8 cellular contexts compared by ENCODE assay signal in the genomic region with DNA sequence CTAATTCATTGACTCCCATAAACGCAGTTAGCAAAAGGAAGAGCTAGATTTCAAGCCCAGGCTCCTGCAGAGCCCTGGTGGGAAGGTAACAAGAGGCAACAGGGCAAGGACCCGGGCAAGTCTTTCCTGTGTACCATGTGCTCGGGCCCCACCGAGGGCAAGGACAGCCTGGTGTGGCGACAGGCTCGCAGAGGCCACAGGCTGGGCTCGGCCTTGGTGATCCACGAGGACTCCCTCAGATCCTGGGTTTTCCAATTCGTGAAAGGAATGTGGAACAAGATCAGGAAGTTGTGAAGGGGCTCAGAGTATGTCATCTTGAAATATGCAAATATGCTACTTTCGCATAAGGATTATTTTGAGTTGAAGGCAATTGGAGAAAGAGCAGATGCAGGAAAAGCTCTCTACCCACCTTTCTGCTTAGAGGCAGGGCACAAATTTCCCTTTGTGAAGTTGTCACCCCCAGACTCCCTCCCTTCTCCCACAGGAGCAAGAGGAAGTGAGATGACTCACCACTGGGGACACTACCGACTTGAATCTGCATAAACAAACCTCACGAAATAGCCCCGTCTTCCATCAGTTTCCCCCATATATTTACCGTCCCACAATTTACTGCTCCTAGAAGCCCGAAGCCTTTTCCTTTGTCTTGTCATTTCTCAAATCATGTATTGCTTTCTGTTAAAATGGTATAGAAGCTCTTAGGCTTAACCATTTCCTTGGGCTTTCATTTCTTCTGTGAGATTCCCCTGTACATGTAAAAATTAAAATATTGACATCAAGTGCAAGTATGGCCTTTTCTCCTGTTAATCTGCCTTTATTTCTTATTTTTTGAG.
DNase-seq lines count a peak whose midpoint lies in the region; ATAC-seq and TF ChIP-seq lines count a peak whose summit lies in the region.

No MANE protein-coding gene starts in this region.

- H3K4me1 ChIP-seq in SK-N-SH (ENCODE audit: control insufficient read depth in 1 of 2, insufficient read depth in 2 of 2, low read depth in 1 of 2, low read length in 1 of 2) (peaks cover 9 to 13% of the 10 kb centered on the region in 2 experiments; a peak in 2 of 4 replicates), PC-9 (replicated peaks; ENCODE audit: insufficient read depth) (peaks cover 8% of the 10 kb centered on the region)

- CTCF ChIA-PET in SK-N-SH (lab: Yijun Ruan, JAX), result no interaction called here
- CTCF ChIA-PET in PC-9 (lab: Charles Lee), result interaction anchor here (0.5 to 1.0 kb wide), 2 partner anchors 9 to 394 kb away, joined by 3 to 6 read pairs; no protein-coding TSS in a partner anchor

- POLR2A ChIA-PET in SK-N-SH (lab: Yijun Ruan, JAX), result no interaction called here
- POLR2A ChIA-PET in PC-9 (lab: Charles Lee; ENCODE audit: unreplicated experiment), result no interaction called here

- peaks cover 29% of the 10 kb centered on the region; the same call in 1 of the 2 replicates for H3K27me3 ChIP-seq in SK-N-SH (ENCODE audit: insufficient read depth)
- H3K27me3 ChIP-seq in PC-9 (ENCODE audit: insufficient read depth, low read depth), result no peaks in the 10 kb centered on the region

- H3K4me2 ChIP-seq in SK-N-SH (peak overlapping the region; percentile 28; the same call in 1 of the 2 replicates), PC-9 (peak overlapping the region; percentile 49)

- H3K9me2 ChIP-seq in SK-N-SH (no peaks in the 10 kb centered on the region), PC-9 (ENCODE audit: insufficient read depth) (no peaks in the 10 kb centered on the region)

- no peaks in the 10 kb centered on the region for H3F3A ChIP-seq in SK-N-SH (replicated peaks; ENCODE audit: insufficient read depth)
- no peaks in the 10 kb centered on the region for H3F3A ChIP-seq in PC-9 (ENCODE audit: insufficient read depth, low read depth)

- TF ChIP-seq EP300 in SK-N-SH (IDR thresholded peaks at IDR 0.05; ENCODE audit: borderline replicate concordance in 1 of 2, low read depth in 1 of 2, low read length in 1 of 2), result no peak

- no peak for ATAC-seq in SK-N-SH treated with all-trans-retinoic acid at 6 μM for 48 hours
- no peak for ATAC-seq in HG03432 (IDR thresholded peaks at IDR 0.05; ENCODE audit: unreplicated experiment)
- ATAC-seq in HG03342 (IDR thresholded peaks at IDR 0.05; ENCODE audit: unreplicated experiment), result no peak
- ATAC-seq in esophagus mucosa, result no peak

- H4K20me1 ChIP-seq in SK-N-SH (ENCODE audit: insufficient read depth) (no peaks in the 10 kb centered on the region), PC-9 (ENCODE audit: insufficient read depth) (no peaks in the 10 kb centered on the region)

- no peak overlapping the region for H3K9ac ChIP-seq in SK-N-SH

- no peak for TF ChIP-seq RAD21 in SK-N-SH (IDR thresholded peaks at IDR 0.05; ENCODE audit: low read length)

- H3K9me3 ChIP-seq in SK-N-SH (no peaks in the 10 kb centered on the region), PC-9 (ENCODE audit: insufficient read depth, low read depth) (no peaks in the 10 kb centered on the region)

- H3K27ac ChIP-seq in SK-N-SH (ENCODE audit: low read depth in 2 of 2, low read length in 1 of 2), result no peak overlapping the region
- H3K27ac ChIP-seq in PC-9, result no peak overlapping the region
- H3K27ac ChIP-seq in temporal lobe (ENCODE audit: low read depth, low read length), result peak overlapping the region; percentile 18

- no TSS peak for BruUV-seq in PC-9 (replicated peaks; lab: Mats Ljungman, UMichigan)

- no peaks in the 10 kb centered on the region for H3K36me3 ChIP-seq in SK-N-SH (replicated peaks in 1 of 2; ENCODE audit: control insufficient read depth in 1 of 2, insufficient read depth in 2 of 2, low read length in 1 of 2)
- no peaks in the 10 kb centered on the region for H3K36me3 ChIP-seq in PC-9 (ENCODE audit: low read depth)

- TF ChIP-seq CTCF in SK-N-SH (IDR thresholded peaks at IDR 0.05), result no peak
- no peak for TF ChIP-seq CTCF in PC-9 (conservative IDR thresholded peaks at IDR 0.05)
- TF ChIP-seq CTCF in fibroblast of pulmonary artery (IDR thresholded peaks at IDR 0.05; ENCODE audit: low read length, missing control alignments), result peak; percentile 9

- no peak overlapping the region for H2AFZ ChIP-seq in SK-N-SH (ENCODE audit: low read depth)
- no peak overlapping the region for H2AFZ ChIP-seq in PC-9

- no peak overlapping the region for H3K4me3 ChIP-seq in SK-N-SH (ENCODE audit: low read depth in 2 of 2, low read length in 1 of 2)
- no peak overlapping the region for H3K4me3 ChIP-seq in PC-9
- no peak overlapping the region for H3K4me3 ChIP-seq in fibroblast of pulmonary artery (replicated peaks; ENCODE audit: low read depth, low read length)

- no peaks in the 10 kb centered on the region for H3K79me2 ChIP-seq in SK-N-SH (ENCODE audit: insufficient read depth)
- no peaks in the 10 kb centered on the region for H3K79me2 ChIP-seq in PC-9 (ENCODE audit: low read depth)

- DNase-seq in SK-N-SH (no peak), PC-9 (peak in 1 of 2 experiments; percentile 18), fibroblast of pulmonary artery (ENCODE audit: low read depth) (peak; percentile 46)

- 65% methylated on average over 15 of the region's 15 CpGs for WGBS in SK-N-SH (ENCODE audit: low lambda C conversion rate)

- intact Hi-C loops in PC-9 (cut with micrococcal nuclease; ENCODE audit: unreplicated experiment), result no loop called here

TF ChIP-seq in SK-N-SH, 30 proteins besides CTCF, POLR2A, EP300 and RAD21:
- TF ChIP-seq TCF12 (IDR thresholded peaks at IDR 0.05) (no peak), RCOR1 (IDR thresholded peaks at IDR 0.05; ENCODE audit: low read length) (no peak), GABPA (IDR thresholded peaks at IDR 0.05; ENCODE audit: low read depth) (no peak), FOXM1 (IDR thresholded peaks at IDR 0.05; ENCODE audit: low read depth) (no peak), NRF1 (IDR thresholded peaks at IDR 0.05; ENCODE audit: low read depth, low read length) (no peak), ELF1 (IDR thresholded peaks at IDR 0.05) (no peak)
- TF ChIP-seq, protein P1, sequence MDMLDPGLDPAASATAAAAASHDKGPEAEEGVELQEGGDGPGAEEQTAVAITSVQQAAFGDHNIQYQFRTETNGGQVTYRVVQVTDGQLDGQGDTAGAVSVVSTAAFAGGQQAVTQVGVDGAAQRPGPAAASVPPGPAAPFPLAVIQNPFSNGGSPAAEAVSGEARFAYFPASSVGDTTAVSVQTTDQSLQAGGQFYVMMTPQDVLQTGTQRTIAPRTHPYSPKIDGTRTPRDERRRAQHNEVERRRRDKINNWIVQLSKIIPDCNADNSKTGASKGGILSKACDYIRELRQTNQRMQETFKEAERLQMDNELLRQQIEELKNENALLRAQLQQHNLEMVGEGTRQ (IDR thresholded peaks at IDR 0.05; ENCODE audit: borderline replicate concordance, low read depth, low read length), result no peak
- TF ChIP-seq, protein P2, sequence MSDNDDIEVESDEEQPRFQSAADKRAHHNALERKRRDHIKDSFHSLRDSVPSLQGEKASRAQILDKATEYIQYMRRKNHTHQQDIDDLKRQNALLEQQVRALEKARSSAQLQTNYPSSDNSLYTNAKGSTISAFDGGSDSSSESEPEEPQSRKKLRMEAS (IDR thresholded peaks at IDR 0.05; ENCODE audit: low read depth), result no peak
TF ChIP-seq in SK-N-SH: peak in this region for 0.

TF ChIP-seq in SK-N-SH treated with all-trans-retinoic acid at 6 μM for 48 hours, 23 proteins besides CTCF, POLR2A, EP300 and RAD21:
- TF ChIP-seq, protein P3, sequence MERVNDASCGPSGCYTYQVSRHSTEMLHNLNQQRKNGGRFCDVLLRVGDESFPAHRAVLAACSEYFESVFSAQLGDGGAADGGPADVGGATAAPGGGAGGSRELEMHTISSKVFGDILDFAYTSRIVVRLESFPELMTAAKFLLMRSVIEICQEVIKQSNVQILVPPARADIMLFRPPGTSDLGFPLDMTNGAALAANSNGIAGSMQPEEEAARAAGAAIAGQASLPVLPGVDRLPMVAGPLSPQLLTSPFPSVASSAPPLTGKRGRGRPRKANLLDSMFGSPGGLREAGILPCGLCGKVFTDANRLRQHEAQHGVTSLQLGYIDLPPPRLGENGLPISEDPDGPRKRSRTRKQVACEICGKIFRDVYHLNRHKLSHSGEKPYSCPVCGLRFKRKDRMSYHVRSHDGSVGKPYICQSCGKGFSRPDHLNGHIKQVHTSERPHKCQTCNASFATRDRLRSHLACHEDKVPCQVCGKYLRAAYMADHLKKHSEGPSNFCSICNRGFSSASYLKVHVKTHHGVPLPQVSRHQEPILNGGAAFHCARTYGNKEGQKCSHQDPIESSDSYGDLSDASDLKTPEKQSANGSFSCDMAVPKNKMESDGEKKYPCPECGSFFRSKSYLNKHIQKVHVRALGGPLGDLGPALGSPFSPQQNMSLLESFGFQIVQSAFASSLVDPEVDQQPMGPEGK (CRISPR knock-in tag; IDR thresholded peaks at IDR 0.05; ENCODE audit: borderline replicate concordance), result no peak
- TF ChIP-seq TCF4 (CRISPR knock-in tag; IDR thresholded peaks at IDR 0.05; ENCODE audit: borderline replicate concordance), result no peak
- no peak for TF ChIP-seq ZFP30 (CRISPR knock-in tag; IDR thresholded peaks at IDR 0.05)
